Comparison of ENCODE assay signal across 1 cellular context in genomic region chr17:32445976-32446375, GRCh38.
TF ChIP-seq lines count a peak whose summit lies in the region.

No MANE protein-coding gene starts in this region.

TF ChIP-seq in HCT116, 20 proteins besides CTCF, POLR2A, EP300 and RAD21 (continued from another document):
- TF ChIP-seq MAX (IDR thresholded peaks at IDR 0.05) (no peak), TCF7L2 (IDR thresholded peaks at IDR 0.05; ENCODE audit: borderline replicate concordance, extremely low read depth, insufficient read depth, insufficient read length) (no peak), ZBTB33 (IDR thresholded peaks at IDR 0.05; ENCODE audit: extremely low read depth, insufficient replicate concordance, low read length) (no peak), POLR2AphosphoS5 (IDR thresholded peaks at IDR 0.05; ENCODE audit: low read depth, low read length) (no peak)
